ENCODE assay signal across 9 cellular contexts in the genomic region with DNA sequence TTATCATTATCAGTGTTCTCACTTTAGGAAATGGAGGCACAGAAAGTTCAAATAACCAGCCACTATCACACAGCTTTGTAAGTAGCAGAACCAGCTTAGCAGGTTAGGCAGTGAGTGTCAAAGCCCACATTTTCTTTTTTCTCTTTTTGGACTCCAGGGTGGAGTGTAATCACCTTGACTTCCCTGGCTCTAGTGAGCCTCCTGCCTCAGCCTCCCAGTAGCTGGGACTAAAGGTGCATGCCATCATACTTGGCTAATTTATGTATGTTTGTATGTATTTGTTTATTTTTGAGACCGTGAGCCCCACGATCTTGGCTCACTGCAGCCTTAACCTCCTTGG. TPM values are rescaled to one million over a fixed set of nuclear protein-coding genes. Genes with fewer than 3 reads are reported as not detected.
A peak's percentile ranks its signal among the peaks of the same experiment; 100 is the strongest.
DNase-seq lines count a peak whose midpoint lies in the region; ATAC-seq, FAIRE-seq and TF ChIP-seq lines count a peak whose summit lies in the region.
"Had no signal": no experiment of that assay in that cellular context is flagged by ENCODE, and none has a peak within 500 bp of the region (broad histone marks: within the 10 kb centered on the region; RNA-seq: fewer than 3 reads in every experiment).

No MANE protein-coding gene starts in this region.

- DNase-seq in DMS53 (lab: John Stamatoyannopoulos, UW) = peak; percentile 73
- DNase-seq in MM.1S = no peak
- DNase-seq in bronchial epithelial cell (ENCODE audit: low read depth) = peak; percentile 74
- DNase-seq in prostate gland (ENCODE audit: low spot score) = peak; percentile 7
- DNase-seq in H7 = no peak
- DNase-seq in central memory CD4-positive, alpha-beta T cell = no peak

- H3K27me3 ChIP-seq in MM.1S (replicated peaks; ENCODE audit: insufficient read depth, low read length) = no peaks in the 10 kb centered on the region
- H3K27me3 ChIP-seq in bronchial epithelial cell (ENCODE audit: control insufficient read depth, insufficient read depth, low read length) = no peaks in the 10 kb centered on the region
- H3K27me3 ChIP-seq in prostate gland (replicated peaks; ENCODE audit: insufficient read depth) = no peaks in the 10 kb centered on the region
- no peaks in the 10 kb centered on the region for H3K27me3 ChIP-seq in H7 (ENCODE audit: control insufficient read depth, insufficient read depth, low read length)

- no peak overlapping the region for H3K9ac ChIP-seq in MM.1S (ENCODE audit: low read length)

- no peak for FAIRE-seq in bronchial epithelial cell (lab: Jason Lieb, UNC)

- 31% methylated on average over 2 of the region's 2 CpGs for WGBS in prostate gland

- no peak for TF ChIP-seq CTCF in MM.1S (IDR thresholded peaks at IDR 0.05; ENCODE audit: low read length)
- no peak for TF ChIP-seq CTCF in bronchial epithelial cell (IDR thresholded peaks at IDR 0.05; ENCODE audit: insufficient read depth, low read length, severe bottlenecking)
- TF ChIP-seq CTCF in prostate gland (IDR thresholded peaks at IDR 0.05) = no peak

- H3K4me2 ChIP-seq in MM.1S (ENCODE audit: low read depth, low read length) = peak overlapping the region; percentile 76

- H4K20me1 ChIP-seq in MM.1S (ENCODE audit: insufficient read depth, low read length) = no peaks in the 10 kb centered on the region

- peak overlapping the region; percentile 62; the same call in 1 of the 2 replicates for H3K27ac ChIP-seq in MM.1S (ENCODE audit: low read length)
- H3K27ac ChIP-seq in prostate gland = peak overlapping the region in 1 of 2 donors; percentile 68
- H3K27ac ChIP-seq: HL-60 had no signal

- H3F3A ChIP-seq in MM.1S (ENCODE audit: insufficient read depth, low read length) = peaks cover 20% of the 10 kb centered on the region

- H2AFZ ChIP-seq in MM.1S (ENCODE audit: low read length) = peak overlapping the region; percentile 29; the same call in 1 of the 2 replicates

- H3K36me3 ChIP-seq in MM.1S (replicated peaks; ENCODE audit: insufficient read depth, low read length) = no peaks in the 10 kb centered on the region
- no peaks in the 10 kb centered on the region for H3K36me3 ChIP-seq in bronchial epithelial cell (ENCODE audit: control insufficient read depth, insufficient read depth, low read length)
- H3K36me3 ChIP-seq in prostate gland = no peaks in the 10 kb centered on the region
- H3K36me3 ChIP-seq in H7 (replicated peaks; ENCODE audit: control insufficient read depth, insufficient read depth, low read length) = no peaks in the 10 kb centered on the region

- intact Hi-C loops in prostate gland (cut with DNase I) = no loop called here

- H3K4me1 ChIP-seq in MM.1S (ENCODE audit: low read length) (peaks cover 24% of the 10 kb centered on the region), prostate gland (replicated peaks) (peaks cover 6% of the 10 kb centered on the region)

- no peaks in the 10 kb centered on the region for H3K79me2 ChIP-seq in MM.1S (ENCODE audit: low read length)

- no peak for ATAC-seq in GM21381 (IDR thresholded peaks at IDR 0.05; ENCODE audit: unreplicated experiment)
- no peak for ATAC-seq in HG03460 (IDR thresholded peaks at IDR 0.05; ENCODE audit: unreplicated experiment)

- no peaks in the 10 kb centered on the region for H3K9me3 ChIP-seq in MM.1S (replicated peaks; ENCODE audit: insufficient read depth, low read length)
- no peaks in the 10 kb centered on the region for H3K9me3 ChIP-seq in prostate gland

- TF ChIP-seq POLR2A in prostate gland (IDR thresholded peaks at IDR 0.05) = no peak

- H3K9me2 ChIP-seq in MM.1S (replicated peaks; ENCODE audit: insufficient read depth, low read length) = no peaks in the 10 kb centered on the region

- peak overlapping the region; percentile 30 for H3K4me3 ChIP-seq in MM.1S (ENCODE audit: low read length)
- H3K4me3 ChIP-seq in bronchial epithelial cell (ENCODE audit: low read depth, low read length) = no peak overlapping the region
- no peak overlapping the region for H3K4me3 ChIP-seq in prostate gland
- no peak overlapping the region for H3K4me3 ChIP-seq in H7 (ENCODE audit: insufficient read depth, low read depth, low read length)

RNA-seq across cellular contexts. Expression of a gene that starts 7.8 kb away (rescaled TPM):
- total RNA-seq in bronchial epithelial cell (25.5 and 34.1 TPM in 2 replicates), prostate gland (10 to 100 TPM; 21.6 to 35.6 TPM)
- 10.1 and 12.8 TPM in 2 replicates for total RNA-seq in H7 (2014; rRNA removed; shearing (Covaris generic))

Comparison
In these comparisons a context has a peak if more than half of its experiments do, and no peak if none do; other contexts are left out.
1. DNase-seq: peak in DMS53 (single experiment), bronchial epithelial cell (single experiment) and prostate gland (single experiment); none in MM.1S (single experiment), H7 (single experiment) and central memory CD4-positive, alpha-beta T cell (single experiment).